In genomic region chr10:26860542-26861325, GRCh38 we compare ENCODE assay signal across 8 cellular contexts. TPM values are rescaled to one million over a fixed set of nuclear protein-coding genes. Genes with fewer than 3 reads are reported as not detected.
DNase-seq lines count a peak whose midpoint lies in the region; ATAC-seq, FAIRE-seq and TF ChIP-seq lines count a peak whose summit lies in the region.

ABI1 (minus strand) TSS chr10:26860958; CDS start chr10:26860863, 95 bp downstream.

- H3K79me2 ChIP-seq in endothelial cell of umbilical vein (ENCODE audit: control insufficient read depth, insufficient read depth, low read length) = peaks cover 47% of the 10 kb centered on the region

- H3K9me1 ChIP-seq in IMR-90 (ENCODE audit: insufficient read depth, low read length) (peaks cover 8% of the 10 kb centered on the region; the same call in 1 of the 2 replicates), endothelial cell of umbilical vein (replicated peaks; ENCODE audit: control insufficient read depth, extremely low read depth, insufficient read depth, low read length) (no peaks in the 10 kb centered on the region)

- H2AK5ac ChIP-seq in IMR-90 (ENCODE audit: low read depth, low read length) = peak within 1 kb of the TSS; percentile 91; the same call in 1 of the 2 replicates

- H2BK120ac ChIP-seq in IMR-90 (ENCODE audit: low read depth, low read length) = peak within 1 kb of the TSS; percentile 74; the same call in 1 of the 2 replicates

- peak; percentile 86 for TF ChIP-seq POLR2A in IMR-90 (IDR thresholded peaks at IDR 0.05; ENCODE audit: low read depth, low read length)
- peak; percentile 87 for TF ChIP-seq POLR2A in endothelial cell of umbilical vein (IDR thresholded peaks at IDR 0.05; ENCODE audit: low read depth, low read length)

- TF ChIP-seq RAD21 in IMR-90 (IDR thresholded peaks at IDR 0.05; ENCODE audit: low read length) = peak; percentile 49; the same call in 1 of the 2 replicates

- peak; percentile 63 for TF ChIP-seq CTCF in IMR-90 (conservative IDR thresholded peaks at IDR 0.05; ENCODE audit: low read depth, low read length)
- peak in 1 of 2 donors; percentile 76 for TF ChIP-seq CTCF in endothelial cell of umbilical vein (IDR thresholded peaks at IDR 0.05; ENCODE audit: extremely low read depth in 1 of 2, insufficient read depth in 1 of 2, low read depth in 1 of 2, low read length in 2 of 2)

- H3K23ac ChIP-seq in IMR-90 (ENCODE audit: low read depth, low read length) = peak within 1 kb of the TSS; percentile 93

- in situ Hi-C loops in IMR-90 (cut with MboI; ENCODE audit: low sequenced_read_pairs) = no loop called here

- H3K14ac ChIP-seq in IMR-90 (replicated peaks; ENCODE audit: low read depth, low read length) = peak within 1 kb of the TSS; percentile 79

- H2BK5ac ChIP-seq in IMR-90 (ENCODE audit: low read depth, low read length, poor library complexity, severe bottlenecking) = peak within 1 kb of the TSS; percentile 80

- H3K9me3 ChIP-seq in IMR-90 (ENCODE audit: control insufficient read depth, insufficient read depth, low read length) (no peaks in the 10 kb centered on the region), endothelial cell of umbilical vein (replicated peaks; ENCODE audit: control insufficient read depth, insufficient read depth, low read length) (no peaks in the 10 kb centered on the region)

- peaks cover 0 to 19% of the 10 kb centered on the region in 2 experiments; a peak in 2 of 4 replicates for H3K79me1 ChIP-seq in IMR-90 (ENCODE audit: low read depth in 1 of 2, low read length in 2 of 2)

- H3K56ac ChIP-seq in IMR-90 (ENCODE audit: extremely low read depth, insufficient read depth, low read length) = peak within 1 kb of the TSS; percentile 92

- POLR2A ChIA-PET in IMR-90 (lab: Charles Lee; ENCODE audit: unreplicated experiment) = no interaction called here
- POLR2A ChIA-PET in endothelial cell of umbilical vein (lab: Charles Lee) = no interaction called here

- 0 out of 2 replicates have a peak, but pooled peaks cover 2% of the 10 kb centered on the region for H3K4me1 ChIP-seq in IMR-90 (ENCODE audit: control insufficient read depth, insufficient read depth, low read length)
- peaks cover 13% of the 10 kb centered on the region for H3K4me1 ChIP-seq in endothelial cell of umbilical vein (ENCODE audit: control insufficient read depth, extremely low read depth, insufficient read depth, low read length)

- BruUV-seq in IMR-90 (replicated peaks; lab: Mats Ljungman, UMichigan) (no TSS peak), endothelial cell of umbilical vein (replicated peaks; lab: Mats Ljungman, UMichigan) (no TSS peak)

- intact Hi-C loops in IMR-90 (cut with micrococcal nuclease) (loop anchor here (1.0 to 5.0 kb wide), 2 partner anchors 20 to 113 kb away; no protein-coding TSS in a partner anchor), endothelial cell of umbilical vein (cut with micrococcal nuclease) (loop anchor here (1.0 to 2.0 kb wide), 5 partner anchors 20 to 380 kb away; partner anchors contain the start of genes ACBD5 and PDSS1)

- H3K4me2 ChIP-seq in IMR-90 (ENCODE audit: low read depth, low read length) (peak within 1 kb of the TSS; percentile 71), endothelial cell of umbilical vein (ENCODE audit: insufficient read depth, low read length) (peak within 1 kb of the TSS; percentile 99)

- H3K4ac ChIP-seq in IMR-90 (ENCODE audit: low read depth, low read length) = peak within 1 kb of the TSS; percentile 90

- H2AK9ac ChIP-seq in IMR-90 (replicated peaks; ENCODE audit: low read depth, low read length, poor library complexity) = peak within 1 kb of the TSS; percentile 92

- H3K4me3 ChIP-seq in IMR-90 (ENCODE audit: insufficient read depth, low read depth, low read length) (peak within 1 kb of the TSS; percentile 86), endothelial cell of umbilical vein (replicated peaks in 1 of 3; ENCODE audit: insufficient read depth in 1 of 3, low read depth in 1 of 3, low read length in 3 of 3) (peak within 1 kb of the TSS; percentile 99)

- peak within 1 kb of the TSS; percentile 58; the same call in 1 of the 3 replicates for H2BK15ac ChIP-seq in IMR-90 (ENCODE audit: low read depth, low read length)

- FAIRE-seq in endothelial cell of umbilical vein (lab: Jason Lieb, UNC) = peak; percentile 92

- dilution Hi-C loops in IMR-90 (cut with HindIII; ENCODE audit: low sequenced_read_pairs, unreplicated experiment) = no loop called here
- dilution Hi-C loops in endothelial cell of umbilical vein (cut with MboI; ENCODE audit: extremely low pct_ligation_motif_present, low sequenced_read_pairs) = no loop called here

- H3K27me3 ChIP-seq in IMR-90 (ENCODE audit: control insufficient read depth, insufficient read depth, low read length) (peaks cover 5% of the 10 kb centered on the region), endothelial cell of umbilical vein (ENCODE audit: control insufficient read depth in 2 of 2, insufficient read depth in 2 of 2, low read length in 2 of 2) (peaks cover 8 to 10% of the 10 kb centered on the region in 2 experiments)

- CTCF ChIA-PET in IMR-90 (lab: Yijun Ruan, JAX) = interaction anchor here (0.5 to 1.9 kb wide), 6 partner anchors 10 to 356 kb away, joined by 3 to 11 read pairs (median 4); no protein-coding TSS in a partner anchor
- CTCF ChIA-PET in endothelial cell of umbilical vein (lab: Charles Lee) = interaction anchor here (0.5 to 3.1 kb wide), 18 partner anchors 9 to 181 kb away, joined by 3 to 39 read pairs (median 4); partner anchors contain the start of gene PDSS1

- H3K9ac ChIP-seq in IMR-90 (ENCODE audit: low read depth, low read length) (peak within 1 kb of the TSS; percentile 84), endothelial cell of umbilical vein (replicated peaks; ENCODE audit: extremely low read depth, insufficient read depth, low read length) (peak within 1 kb of the TSS; percentile 91)

- H4K8ac ChIP-seq in IMR-90 (ENCODE audit: low read depth in 2 of 2, low read length in 2 of 2) = peak within 1 kb of the TSS in 1 of 2 experiments; percentile 68; a peak in 2 of 4 replicates

- H3K27ac ChIP-seq in IMR-90 (ENCODE audit: insufficient read depth, low read length) (peak within 1 kb of the TSS; percentile 83), endothelial cell of umbilical vein (ENCODE audit: insufficient read depth, low read depth, low read length) (peak within 1 kb of the TSS; percentile 78)

- peak within 1 kb of the TSS; percentile 67 for H4K91ac ChIP-seq in IMR-90 (ENCODE audit: insufficient read depth, low read depth, low read length)

- H2BK20ac ChIP-seq in IMR-90 (ENCODE audit: low read depth, low read length) = 0 out of 2 replicates have a peak within 1 kb of the TSS, but pooled peaks have one; percentile 39

- DNase-seq in DMS114 treated with DMSO at 0.1 percent for 48 hours (lab: John Stamatoyannopoulos, UW; ENCODE audit: unreplicated experiment) (peak; percentile 99), IMR-90 (peak; percentile 98), OCI-M1 (lab: John Stamatoyannopoulos, UW) (peak; percentile 99), activated T-cell treated with anti-CD3 and anti-CD28 coated beads for 24 hours (ENCODE audit: low read depth) (peak; percentile 95), endothelial cell of umbilical vein (ENCODE audit: low read depth, low spot score) (peak; percentile 100), midbrain (lab: John Stamatoyannopoulos, UW) (peak; percentile 99)
- DNase-seq in stimulated activated CD8-positive, alpha-beta memory T cell treated with anti-CD3 and anti-CD28 coated beads, Interleukin-2, amount 100 ng/mL, for 1 hour (ENCODE audit: low read depth in 2 of 2) = peak; percentile 94 to 96

- H4K5ac ChIP-seq in IMR-90 (ENCODE audit: low read depth, low read length) = peak within 1 kb of the TSS; percentile 36

- H2AFZ ChIP-seq in IMR-90 (replicated peaks; ENCODE audit: low read length, poor library complexity) = peak within 1 kb of the TSS; percentile 98
- peak within 1 kb of the TSS; percentile 99 for H2AFZ ChIP-seq in endothelial cell of umbilical vein (ENCODE audit: low read depth, low read length)

- peak within 1 kb of the TSS; percentile 72 for H3K18ac ChIP-seq in IMR-90 (ENCODE audit: low read depth, low read length)

- ATAC-seq in GM21526 (IDR thresholded peaks at IDR 0.05; ENCODE audit: low FRiP score, unreplicated experiment) = peak; percentile 66
- peak; percentile 92 for ATAC-seq in IMR-90 (ENCODE audit: low read depth)

- H4K20me1 ChIP-seq in IMR-90 (ENCODE audit: insufficient read depth, low read length) (peaks cover 29% of the 10 kb centered on the region; the same call in 1 of the 2 replicates), endothelial cell of umbilical vein (replicated peaks; ENCODE audit: control insufficient read depth, extremely low read depth, insufficient read depth, low read length) (no peaks in the 10 kb centered on the region)

- WGBS in IMR-90 (ENCODE audit: extremely low coverage in 2 of 2, insufficient read length in 1 of 2), 2 experiments = 0% methylated on average over 13 of the region's 57 CpGs; no CpG with 5 or more reads in 1 of the 2 experiments

- H3K36me3 ChIP-seq in IMR-90 (ENCODE audit: control insufficient read depth, insufficient read depth, low read length) (no peaks in the 10 kb centered on the region), endothelial cell of umbilical vein (ENCODE audit: control insufficient read depth in 2 of 2, extremely low read depth in 1 of 2, insufficient read depth in 2 of 2, low read length in 2 of 2) (no peaks in the 10 kb centered on the region)

TF ChIP-seq in IMR-90, 13 proteins besides CTCF, POLR2A, EP300 and RAD21 (continues in another document):
- TF ChIP-seq BHLHE40 (IDR thresholded peaks at IDR 0.05; ENCODE audit: low read depth, low read length) (0 out of 2 replicates have a peak, but pooled peaks have one; percentile 2), CHD1 (IDR thresholded peaks at IDR 0.05; ENCODE audit: low read depth, low read length) (no peak)

TF ChIP-seq in endothelial cell of umbilical vein, 7 proteins besides CTCF, POLR2A, EP300 and RAD21 (continues in another document):
- TF ChIP-seq JUN (IDR thresholded peaks at IDR 0.05; ENCODE audit: borderline replicate concordance, insufficient read depth, insufficient read length, low read depth) (no peak), GATA2 (IDR thresholded peaks at IDR 0.05; ENCODE audit: insufficient read depth, insufficient read length, low read depth, low read length) (no peak), FOS (IDR thresholded peaks at IDR 0.05; ENCODE audit: borderline replicate concordance, insufficient read depth, low read length) (no peak)

RNA-seq across cellular contexts. Expression of gene ABI1, which starts in this region (rescaled TPM):
- total RNA-seq in IMR-90 (2012; rRNA removed) (60.8 and 71.3 TPM in 2 replicates), endothelial cell of umbilical vein (53.6 and 58.8 TPM in 2 replicates)
- polyA plus RNA-seq in IMR-90 (2012; rRNA removed) (47.8 and 49.6 TPM in 2 replicates), endothelial cell of umbilical vein (59.1 and 63.0 TPM in 2 replicates)
- 18.0 and 18.8 TPM in 2 replicates for polyA plus RNA-seq in IMR-90 (2012; cell fraction: cytosol; rRNA removed)
- polyA plus RNA-seq in IMR-90 (2012; cell fraction: nucleus; rRNA removed; ENCODE audit: low replicate concordance) = 9.3 and 44.0 TPM in 2 replicates
- 44.1 and 49.7 TPM in 2 replicates for polyA plus RNA-seq in endothelial cell of umbilical vein (2011; cell fraction: cytosol; rRNA removed)
- polyA plus RNA-seq in endothelial cell of umbilical vein (2011; cell fraction: nucleus; rRNA removed) = 46.8 and 56.6 TPM in 2 replicates
- polyA plus RNA-seq in endothelial cell of umbilical vein (2012) = 47.4 and 57.6 TPM in 2 replicates
- 37.2 and 48.9 TPM in 2 replicates for polyA minus RNA-seq in endothelial cell of umbilical vein
- polyA minus RNA-seq in endothelial cell of umbilical vein (2011; cell fraction: cytosol; rRNA and poly(A)+ RNA removed) = 9.2 TPM
- 43.8 and 62.8 TPM in 2 replicates for polyA minus RNA-seq in endothelial cell of umbilical vein (2011; cell fraction: nucleus; rRNA and poly(A)+ RNA removed)

Comparison
In these comparisons a context has a peak if more than half of its experiments do, and no peak if none do; other contexts are left out.
1. Peak in every context shown above with its lines: DNase-seq, ATAC-seq, H3K4me3 ChIP-seq and H3K27ac ChIP-seq.